9 cellular contexts compared by ENCODE assay signal in genomic region chr12:53181935-53182334, GRCh38. TPM values are rescaled to one million over a fixed set of nuclear protein-coding genes. Genes with fewer than 3 reads are reported as not detected.
DNase-seq lines count a peak whose midpoint lies in the region; ATAC-seq and TF ChIP-seq lines count a peak whose summit lies in the region.
"Had no signal": no experiment of that assay in that cellular context is flagged by ENCODE, and none has a peak within 500 bp of the region (broad histone marks: within the 10 kb centered on the region; RNA-seq: fewer than 3 reads in every experiment).

No MANE protein-coding gene starts in this region.

- no peak for DNase-seq in Calu3
- no peak for DNase-seq in Panc1 (ENCODE audit: low read depth, low spot score)
- DNase-seq in endodermal cell = peak; percentile 29
- DNase-seq in occipital lobe (lab: John Stamatoyannopoulos, UW) = no peak
- no peak for DNase-seq in CD1c-positive myeloid dendritic cell (ENCODE audit: extremely low spot score)
- DNase-seq: NCI-H2081 treated with DMSO at 0.1 percent for 48 hours had no signal

- H3K36me3 Mint-ChIP-seq in Calu3 (ENCODE audit: insufficient read depth, unreplicated experiment) = peaks cover 39% of the 10 kb centered on the region
- H3K36me3 Mint-ChIP-seq in endodermal cell (ENCODE audit: low read depth) = peaks cover 49% of the 10 kb centered on the region

- H3K4me1 ChIP-seq in Panc1 (ENCODE audit: control insufficient read depth, insufficient read depth, low read length) (peaks cover 26% of the 10 kb centered on the region), endodermal cell (ENCODE audit: control insufficient read depth, insufficient read depth, low read length) (no peaks in the 10 kb centered on the region), parathyroid adenoma (peaks cover 50% of the 10 kb centered on the region)

- H3K27ac Mint-ChIP-seq in Calu3 (ENCODE audit: unreplicated experiment) (no peak overlapping the region), endodermal cell (no peak overlapping the region)

- ATAC-seq in Panc1 (no peak), HG02588 (IDR thresholded peaks at IDR 0.05; ENCODE audit: unreplicated experiment) (no peak), GM18498 (IDR thresholded peaks at IDR 0.05; ENCODE audit: unreplicated experiment) (no peak)

- H3K27ac ChIP-seq in Panc1 (ENCODE audit: low read length) = peak overlapping the region; percentile 86
- no peak overlapping the region for H3K27ac ChIP-seq in endodermal cell (ENCODE audit: low read depth, low read length)
- H3K27ac ChIP-seq in parathyroid adenoma = no peak overlapping the region

- H3K9me3 Mint-ChIP-seq in Calu3 (ENCODE audit: low read depth, unreplicated experiment) = no peaks in the 10 kb centered on the region
- H3K9me3 Mint-ChIP-seq in endodermal cell = no peaks in the 10 kb centered on the region

- CTCF ChIA-PET in Calu3 (lab: Charles Lee) = no interaction called here
- CTCF ChIA-PET in Panc1 (lab: Charles Lee) = no interaction called here

- no peak overlapping the region for H2AFZ ChIP-seq in parathyroid adenoma

- intact Hi-C loops in Calu3 (cut with micrococcal nuclease; ENCODE audit: unreplicated experiment) = no loop called here
- intact Hi-C loops in Panc1 (cut with micrococcal nuclease; ENCODE audit: unreplicated experiment) = no loop called here

- H3K4me1 Mint-ChIP-seq in Calu3 (ENCODE audit: low read depth, unreplicated experiment) = peaks cover 22% of the 10 kb centered on the region
- peaks cover 19% of the 10 kb centered on the region for H3K4me1 Mint-ChIP-seq in endodermal cell

- in situ Hi-C loops in Panc1 (cut with HindIII; ENCODE audit: low pct_unique_long_range_greater_than_20kb, low sequenced_read_pairs) = no loop called here

- WGBS in endodermal cell (ENCODE audit: insufficient coverage in 1 of 2, insufficient read length in 1 of 2), 2 experiments = 98 to 100% methylated on average over 1 to 2 of the region's 2 CpGs

- H3K36me3 ChIP-seq in Panc1 (ENCODE audit: control insufficient read depth, insufficient read depth, low read length) = peaks cover 18% of the 10 kb centered on the region
- H3K36me3 ChIP-seq in endodermal cell (ENCODE audit: control insufficient read depth, insufficient read depth, low read length) = peaks cover 55% of the 10 kb centered on the region
- H3K36me3 ChIP-seq in parathyroid adenoma (ENCODE audit: control insufficient read depth, insufficient read depth, low read length) = no peaks in the 10 kb centered on the region

- BruUV-seq in Calu3 (replicated peaks; lab: Mats Ljungman, UMichigan) = no TSS peak
- BruUV-seq in Panc1 (replicated peaks; lab: Mats Ljungman, UMichigan) = no TSS peak

- H3K4me2 ChIP-seq in parathyroid adenoma (ENCODE audit: low read length) = peak overlapping the region; percentile 79

- H3K27me3 Mint-ChIP-seq in Calu3 (ENCODE audit: unreplicated experiment) = no peaks in the 10 kb centered on the region
- peaks cover 5% of the 10 kb centered on the region for H3K27me3 Mint-ChIP-seq in endodermal cell (ENCODE audit: insufficient read depth)

- H3K27me3 ChIP-seq in Panc1 (ENCODE audit: control insufficient read depth, insufficient read depth, low read length) (no peaks in the 10 kb centered on the region), endodermal cell (ENCODE audit: control insufficient read depth, insufficient read depth, low read length, poor library complexity, severe bottlenecking) (no peaks in the 10 kb centered on the region), parathyroid adenoma (ENCODE audit: control insufficient read depth, insufficient read depth, low read length) (no peaks in the 10 kb centered on the region)

- no peak overlapping the region for H3K9ac ChIP-seq in endodermal cell (ENCODE audit: extremely low read depth, low read length, poor library complexity, severe bottlenecking)
- H3K9ac ChIP-seq in parathyroid adenoma = no peak overlapping the region

- POLR2A ChIA-PET in Panc1 (lab: Charles Lee) = interaction anchor here (0.6 kb wide), 2 partner anchors 86 to 115 kb away, joined by 5 to 7 read pairs; no protein-coding TSS in a partner anchor

- peak overlapping the region; percentile 85 for H3K4me3 Mint-ChIP-seq in Calu3 (ENCODE audit: low read depth, unreplicated experiment)
- peak overlapping the region; percentile 87 for H3K4me3 Mint-ChIP-seq in endodermal cell

- H3K79me2 ChIP-seq in parathyroid adenoma = peaks cover 10% of the 10 kb centered on the region

- no peak for TF ChIP-seq CTCF in Calu3 (IDR thresholded peaks at IDR 0.05; ENCODE audit: unreplicated experiment)
- TF ChIP-seq CTCF in Panc1 (IDR thresholded peaks at IDR 0.05) = no peak; the same call in 1 of the 2 replicates
- TF ChIP-seq CTCF in endodermal cell (conservative IDR thresholded peaks at IDR 0.05) = no peak
- no peak for TF ChIP-seq CTCF in parathyroid adenoma (IDR thresholded peaks at IDR 0.05)

- H3K9me3 ChIP-seq in Panc1 (ENCODE audit: control insufficient read depth, insufficient read depth, low read depth, low read length) (no peaks in the 10 kb centered on the region), endodermal cell (ENCODE audit: control insufficient read depth, low read length) (peaks cover 8% of the 10 kb centered on the region), parathyroid adenoma (ENCODE audit: control insufficient read depth, low read length) (no peaks in the 10 kb centered on the region)

- H3K4me3 ChIP-seq in Panc1 (ENCODE audit: low read depth in 2 of 2, low read length in 2 of 2) = peak overlapping the region; percentile 70 to 74
- H3K4me3 ChIP-seq in endodermal cell (ENCODE audit: low read length) = peak overlapping the region; percentile 92
- H3K4me3 ChIP-seq in parathyroid adenoma (ENCODE audit: low read depth, low read length) = peak overlapping the region; percentile 72

RNA-seq across cellular contexts. Expression of gene CSAD, which starts 1.2 kb away (rescaled TPM):
- total RNA-seq in Calu3 (2022) (12.2 and 24.0 TPM in 2 replicates), Panc1 (2021; ENCODE audit: unreplicated experiment) (15.4 TPM), endodermal cell (10 to 100 TPM; 24.9 to 38.2 TPM), occipital lobe (26.0 TPM)
- 12.5 TPM for polyA plus RNA-seq in Panc1 (2012; ENCODE audit: insufficient read length)
- polyA plus RNA-seq in endodermal cell (2013, experiment 1 of 2) = 20.2 TPM
- polyA plus RNA-seq in endodermal cell (2013, experiment 2 of 2) = 23.9 TPM

RNA-seq across cellular contexts. Expression of gene ZNF740, which starts 1.4 kb away (rescaled TPM):
- total RNA-seq in Calu3 (2022) (30.3 and 32.7 TPM in 2 replicates), Panc1 (2021; ENCODE audit: unreplicated experiment) (46.8 TPM), endodermal cell (10 to 100 TPM; 54.0 to 54.6 TPM), occipital lobe (19.7 TPM)
- polyA plus RNA-seq in Panc1 (2012; ENCODE audit: insufficient read length) = 29.9 TPM
- polyA plus RNA-seq in endodermal cell (2013, experiment 1 of 2) = 31.5 TPM
- polyA plus RNA-seq in endodermal cell (2013, experiment 2 of 2) = 26.9 TPM

RNA-seq across cellular contexts. Expression of gene ITGB7, which starts 25.1 kb away (rescaled TPM):
- total RNA-seq in Calu3 (2022) (4.3 and 5.0 TPM in 2 replicates), Panc1 (2021; ENCODE audit: unreplicated experiment) (0.98 TPM), endodermal cell (1 to 10 TPM; 1.4 TPM), occipital lobe (not detected)
- not detected for polyA plus RNA-seq in Panc1 (2012; ENCODE audit: insufficient read length)
- polyA plus RNA-seq in endodermal cell (2013, experiment 1 of 2) = 0.18 TPM
- 0.46 TPM for polyA plus RNA-seq in endodermal cell (2013, experiment 2 of 2)

RNA-seq across cellular contexts. Expression of gene RARG, which starts 50.1 kb away (rescaled TPM):
- total RNA-seq in Calu3 (2022) (36.7 and 43.0 TPM in 2 replicates), Panc1 (2021; ENCODE audit: unreplicated experiment) (41.2 TPM), endodermal cell (10 to 100 TPM; 19.5 to 26.8 TPM), occipital lobe (7.6 TPM)
- 40.7 TPM for polyA plus RNA-seq in Panc1 (2012; ENCODE audit: insufficient read length)
- 23.9 TPM for polyA plus RNA-seq in endodermal cell (2013, experiment 1 of 2)
- polyA plus RNA-seq in endodermal cell (2013, experiment 2 of 2) = 18.1 TPM
